In genomic region chr12:3200779-3201738, GRCh38 we compare ENCODE assay signal across 9 cellular contexts.
DNase-seq lines count a peak whose midpoint lies in the region; TF ChIP-seq lines count a peak whose summit lies in the region.
"Had no signal": no experiment of that assay in that cellular context is flagged by ENCODE, and none has a peak within 500 bp of the region (broad histone marks: within the 10 kb centered on the region; RNA-seq: fewer than 3 reads in every experiment).

No MANE protein-coding gene starts in this region.

- H3K27ac Mint-ChIP-seq in MCF 10A (ENCODE audit: low read depth, unreplicated experiment): no peak overlapping the region

- TF ChIP-seq CTCF in breast epithelium (IDR thresholded peaks at IDR 0.05) (no peak), MCF 10A (IDR thresholded peaks at IDR 0.05; ENCODE audit: unreplicated experiment) (no peak), choroid plexus epithelial cell (conservative IDR thresholded peaks at IDR 0.05; ENCODE audit: low read depth, low read length) (no peak), uterus (IDR thresholded peaks at IDR 0.05) (no peak)

- intact Hi-C loops in breast epithelium (cut with DNase I; ENCODE audit: low total_unique reads): no loop called here
- intact Hi-C loops in MCF 10A (cut with micrococcal nuclease): no loop called here
- intact Hi-C loops in uterus (cut with DNase I; ENCODE audit: low total_unique reads): loop anchor here (5.0 kb wide), 1 partner anchor 64 kb away; no protein-coding TSS in a partner anchor

- no TSS peak for BruUV-seq in MCF 10A (replicated peaks; lab: Mats Ljungman, UMichigan)

- DNase-seq in breast epithelium (ENCODE audit: low spot score in 2 of 2): no peak
- no peak for DNase-seq in MCF 10A (ENCODE audit: unreplicated experiment)
- DNase-seq in choroid plexus epithelial cell (ENCODE audit: low read depth): peak; percentile 26
- DNase-seq in uterus: no peak
- no peak for DNase-seq in SIG-M5 (lab: John Stamatoyannopoulos, UW)
- DNase-seq in activated CD8-positive, alpha-beta memory T cell treated with anti-CD3 and anti-CD28 coated beads, Interleukin-2, amount 50 U/mL, for 48 hours: no peak
- DNase-seq in SW480 (ENCODE audit: low spot score): no peak
- DNase-seq: NCI-H2107 had no signal

- H3K4me3 Mint-ChIP-seq in MCF 10A (ENCODE audit: unreplicated experiment): no peak overlapping the region

- H3K9ac ChIP-seq in muscle layer of colon (ENCODE audit: low read length): no peak overlapping the region

- H3K27me3 ChIP-seq in breast epithelium (no peaks in the 10 kb centered on the region), muscle layer of colon (ENCODE audit: control insufficient read depth in 1 of 2, insufficient read depth in 2 of 2, low read length in 2 of 2) (peaks cover 0 to 30% of the 10 kb centered on the region in 2 donors), uterus (no peaks in the 10 kb centered on the region)

- H3K36me3 Mint-ChIP-seq in MCF 10A (ENCODE audit: insufficient read depth, unreplicated experiment): no peaks in the 10 kb centered on the region

- CTCF ChIA-PET in MCF 10A (lab: Yijun Ruan, JAX): interaction anchor here (0.6 to 2.8 kb wide), 11 partner anchors 10 to 282 kb away, joined by 3 to 36 read pairs (median 11); no protein-coding TSS in a partner anchor

- peaks cover 8 to 10% of the 10 kb centered on the region in 2 donors for H3K4me1 ChIP-seq in breast epithelium
- H3K4me1 ChIP-seq in muscle layer of colon (ENCODE audit: insufficient read depth, low read length): peaks cover 27% of the 10 kb centered on the region
- peaks cover 0 to 9% of the 10 kb centered on the region in 2 donors for H3K4me1 ChIP-seq in uterus

- no peaks in the 10 kb centered on the region for H3K27me3 Mint-ChIP-seq in MCF 10A (ENCODE audit: insufficient read depth, unreplicated experiment)

- H3K36me3 ChIP-seq in breast epithelium (no peaks in the 10 kb centered on the region), muscle layer of colon (ENCODE audit: insufficient read depth, low read length) (no peaks in the 10 kb centered on the region), uterus (no peaks in the 10 kb centered on the region)

- H3K9me3 Mint-ChIP-seq in MCF 10A (ENCODE audit: unreplicated experiment): no peaks in the 10 kb centered on the region

- POLR2A ChIA-PET in MCF 10A (lab: Yijun Ruan, JAX): no interaction called here

- H3K27ac ChIP-seq in breast epithelium (no peak overlapping the region), muscle layer of colon (ENCODE audit: low read depth, low read length) (no peak overlapping the region), uterus (peak overlapping the region; percentile 54 to 58)

- H3K4me3 ChIP-seq in breast epithelium: peak overlapping the region; percentile 35 to 72 (median 56)
- peak overlapping the region; percentile 61 for H3K4me3 ChIP-seq in choroid plexus epithelial cell (ENCODE audit: low read depth, low read length)
- H3K4me3 ChIP-seq in muscle layer of colon (ENCODE audit: low read depth in 1 of 2, low read length in 2 of 2): peak overlapping the region; percentile 57 to 70
- H3K4me3 ChIP-seq in uterus: peak overlapping the region; percentile 36 to 39

- TF ChIP-seq POLR2A in breast epithelium (IDR thresholded peaks at IDR 0.05): no peak
- no peak for TF ChIP-seq POLR2A in uterus (IDR thresholded peaks at IDR 0.05)

- peaks cover 11% of the 10 kb centered on the region for H3K4me1 Mint-ChIP-seq in MCF 10A (ENCODE audit: insufficient read depth, unreplicated experiment)

- H3K9me3 ChIP-seq in breast epithelium (no peaks in the 10 kb centered on the region), muscle layer of colon (ENCODE audit: low read length) (no peaks in the 10 kb centered on the region), uterus (no peaks in the 10 kb centered on the region)

Comparison
In these comparisons a context has a peak if more than half of its experiments do, and no peak if none do; other contexts are left out.
1. H3K27ac ChIP-seq: peak in uterus (2 of 2); none in breast epithelium (0 of 2) and muscle layer of colon (single experiment).
2. Peak in every context shown above with its lines, with median percentiles within 50 percentile points of each other: H3K4me3 ChIP-seq.